Comparison of ENCODE assay signal across 8 cellular contexts in the genomic region with DNA sequence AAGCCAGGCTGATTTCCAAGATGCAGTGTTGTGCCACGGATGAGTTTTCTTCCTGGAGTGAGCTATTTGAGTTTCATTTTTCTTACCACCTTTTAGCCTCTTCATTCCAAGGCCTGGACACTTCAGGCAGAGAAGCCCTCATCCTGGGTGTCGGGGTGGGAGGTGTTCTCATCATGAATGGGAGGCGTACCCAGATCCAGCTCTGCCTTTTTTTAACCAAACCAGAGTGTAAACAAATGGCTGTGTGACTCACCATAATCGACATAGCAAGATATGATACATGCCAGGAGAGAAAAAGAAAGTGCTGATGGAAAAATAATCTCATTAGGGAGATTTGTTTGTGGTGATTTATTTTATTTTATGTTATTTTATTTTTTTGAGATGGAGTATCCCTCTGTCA.
DNase-seq lines count a peak whose midpoint lies in the region; ATAC-seq and TF ChIP-seq lines count a peak whose summit lies in the region.

No MANE protein-coding gene starts in this region.

- CTCF ChIA-PET in OCI-LY7 (lab: Charles Lee; ENCODE audit: unreplicated experiment) = interaction anchor here (1.0 to 1.2 kb wide), 3 partner anchors 11 to 110 kb away, joined by 4 to 5 read pairs (median 4); no protein-coding TSS in a partner anchor

- peak; percentile 10 to 38 for DNase-seq in SHP77 (lab: John Stamatoyannopoulos, UW)
- DNase-seq in SHP77 treated with DMSO at 0.1 percent for 48 hours (lab: John Stamatoyannopoulos, UW) = no peak
- DNase-seq in OCI-LY7 (ENCODE audit: low spot score) = no peak
- DNase-seq in astrocyte of the spinal cord (ENCODE audit: low read depth, low spot score) = peak; percentile 92
- peak in 1 of 2 donors; percentile 71 for DNase-seq in left lung
- DNase-seq in thyroid gland = peak; percentile 24 to 39

- in situ Hi-C loops in astrocyte of the spinal cord (cut with HindIII; ENCODE audit: low sequenced_read_pairs) = no loop called here

- H3K36me3 ChIP-seq in OCI-LY7 (ENCODE audit: insufficient read depth, low read length) = no peaks in the 10 kb centered on the region
- H3K36me3 ChIP-seq in left lung = no peaks in the 10 kb centered on the region
- no peaks in the 10 kb centered on the region for H3K36me3 ChIP-seq in thyroid gland

- peak overlapping the region; percentile 79 for H3K4me2 ChIP-seq in OCI-LY7 (ENCODE audit: low read length)

- no TSS peak for BruUV-seq in OCI-LY7 (replicated peaks; lab: Mats Ljungman, UMichigan)

- peak overlapping the region; percentile 63; the same call in 1 of the 2 replicates for H2AFZ ChIP-seq in OCI-LY7 (ENCODE audit: low read length)

- H3K27me3 ChIP-seq in left lung = no peaks in the 10 kb centered on the region
- H3K27me3 ChIP-seq in thyroid gland = no peaks in the 10 kb centered on the region

- 15 to 29% methylated on average over 4 of the region's 4 CpGs for WGBS in thyroid gland, 2 donors

- POLR2A ChIA-PET in OCI-LY7 (lab: Charles Lee) = interaction anchor here (1.1 to 11.5 kb wide), 16 partner anchors 7 to 339 kb away, joined by 3 to 261 read pairs (median 8); partner anchors contain the start of genes ARF6, DMAC2L and L2HGDH

- no peak for TF ChIP-seq CTCF in OCI-LY7 (conservative IDR thresholded peaks at IDR 0.05; ENCODE audit: low read length)
- TF ChIP-seq CTCF in astrocyte of the spinal cord (IDR thresholded peaks at IDR 0.05; ENCODE audit: low read depth, low read length) = no peak
- TF ChIP-seq CTCF in left lung (IDR thresholded peaks at IDR 0.05) = no peak
- TF ChIP-seq CTCF in thyroid gland (IDR thresholded peaks at IDR 0.05) = no peak

- H4K20me1 ChIP-seq in OCI-LY7 (ENCODE audit: insufficient read depth, low read length) = no peaks in the 10 kb centered on the region

- H3K4me1 ChIP-seq in OCI-LY7 (ENCODE audit: insufficient read depth, low read length, poor library complexity, severe bottlenecking) (peaks cover 92% of the 10 kb centered on the region), left lung (peaks cover 33 to 63% of the 10 kb centered on the region in 2 donors), thyroid gland (peaks cover 33 to 43% of the 10 kb centered on the region in 2 donors)

- H3K9me2 ChIP-seq in OCI-LY7 (ENCODE audit: insufficient read depth, low read length) = no peaks in the 10 kb centered on the region

- peaks cover 27% of the 10 kb centered on the region; the same call in 1 of the 2 replicates for H3K79me2 ChIP-seq in OCI-LY7 (ENCODE audit: insufficient read depth, low read depth, low read length)

- H3K9me3 ChIP-seq in OCI-LY7 (ENCODE audit: low read length) (no peaks in the 10 kb centered on the region), left lung (no peaks in the 10 kb centered on the region), thyroid gland (no peaks in the 10 kb centered on the region)

- ATAC-seq in left lung (peak; percentile 77), GM19328 (IDR thresholded peaks at IDR 0.05; ENCODE audit: unreplicated experiment) (no peak), GM19324 (IDR thresholded peaks at IDR 0.05; ENCODE audit: low FRiP score, unreplicated experiment) (no peak)

- TF ChIP-seq POLR2A in thyroid gland (IDR thresholded peaks at IDR 0.05) = no peak

- intact Hi-C loops in OCI-LY7 (cut with micrococcal nuclease; ENCODE audit: unreplicated experiment) (loop anchor here (5.0 to 10.0 kb wide), 2 partner anchors 351 to 378 kb away; partner anchors contain the start of genes LRR1, MGAT2 and RPL36AL), left lung (cut with DNase I) (no loop called here), thyroid gland (cut with DNase I) (no loop called here)

- H3K27ac ChIP-seq in OCI-LY7 (ENCODE audit: low read depth, low read length, poor library complexity, severe bottlenecking) = peak overlapping the region; percentile 99
- H3K27ac ChIP-seq in left lung = peak overlapping the region; percentile 83 to 85
- peak overlapping the region; percentile 13 to 68 (median 14) for H3K27ac ChIP-seq in thyroid gland

- H3K4me3 ChIP-seq in OCI-LY7 (ENCODE audit: low read depth, low read length, poor library complexity, severe bottlenecking) = peak overlapping the region; percentile 65
- H3K4me3 ChIP-seq in astrocyte of the spinal cord (ENCODE audit: low read depth, low read length) = no peak overlapping the region
- H3K4me3 ChIP-seq in left lung = no peak overlapping the region
- no peak overlapping the region for H3K4me3 ChIP-seq in thyroid gland (replicated peaks in 1 of 3)

Comparison
In these comparisons a context has a peak if more than half of its experiments do, and no peak if none do; other contexts are left out.
1. DNase-seq: peak in SHP77 (2 of 2), astrocyte of the spinal cord (single experiment) and thyroid gland (2 of 2); none in SHP77 treated with DMSO at 0.1 percent for 48 hours (single experiment) and OCI-LY7 (single experiment).
2. H3K27ac ChIP-seq: peak in every context shown above with its lines; median percentile 99 in OCI-LY7; 84 in left lung; 14 in thyroid gland.